ENCODE assay signal across 10 cellular contexts in genomic region chr17:6936370-6937028, GRCh38. TPM values are rescaled to one million over a fixed set of nuclear protein-coding genes. Genes with fewer than 3 reads are reported as not detected.
DNase-seq lines count a peak whose midpoint lies in the region; ATAC-seq and TF ChIP-seq lines count a peak whose summit lies in the region.
"Had no signal": no experiment of that assay in that cellular context is flagged by ENCODE, and none has a peak within 500 bp of the region (broad histone marks: within the 10 kb centered on the region; RNA-seq: fewer than 3 reads in every experiment).

No MANE protein-coding gene starts in this region.

- H3K4me3 Mint-ChIP-seq in activated T-cell treated with anti-CD3 and anti-CD28 coated beads, Interleukin-2, amount 50 U/mL, for 24 hours, result peak overlapping the region; percentile 50
- peak overlapping the region; percentile 51 for H3K4me3 Mint-ChIP-seq in activated naive CD8-positive, alpha-beta T cell treated with anti-CD3 and anti-CD28 coated beads, Interleukin-2, amount 50 U/mL, for 24 hours

- in situ Hi-C loops in HAP-1 (cut with MboI; ENCODE audit: low sequenced_read_pairs), result no loop called here

- H3K27ac Mint-ChIP-seq in activated T-cell treated with anti-CD3 and anti-CD28 coated beads, Interleukin-2, amount 50 U/mL, for 24 hours, result peak overlapping the region; percentile 27
- H3K27ac Mint-ChIP-seq in activated naive CD8-positive, alpha-beta T cell treated with anti-CD3 and anti-CD28 coated beads, Interleukin-2, amount 50 U/mL, for 24 hours, result no peak overlapping the region

- no peaks in the 10 kb centered on the region for H3K36me3 Mint-ChIP-seq in activated T-cell treated with anti-CD3 and anti-CD28 coated beads, Interleukin-2, amount 50 U/mL, for 24 hours (ENCODE audit: low read depth)
- H3K36me3 Mint-ChIP-seq in activated naive CD8-positive, alpha-beta T cell treated with anti-CD3 and anti-CD28 coated beads, Interleukin-2, amount 50 U/mL, for 24 hours (ENCODE audit: low read depth), result peaks cover 4% of the 10 kb centered on the region

- H3K27ac ChIP-seq in iPS-18a (ENCODE audit: low read length) (no peak overlapping the region), thoracic aorta (peak overlapping the region in 1 of 2 donors; percentile 60)
- H3K27ac ChIP-seq: BLaER1 treated with 17β-estradiol and CSF1 and Interleukin-3, amounts not matched to agents 10 nM and 100 nM had no signal

- no peak for TF ChIP-seq CTCF in thoracic aorta (IDR thresholded peaks at IDR 0.05)

- no peaks in the 10 kb centered on the region for H3K27me3 Mint-ChIP-seq in activated T-cell treated with anti-CD3 and anti-CD28 coated beads, Interleukin-2, amount 50 U/mL, for 24 hours
- H3K27me3 Mint-ChIP-seq in activated naive CD8-positive, alpha-beta T cell treated with anti-CD3 and anti-CD28 coated beads, Interleukin-2, amount 50 U/mL, for 24 hours, result no peaks in the 10 kb centered on the region

- no peaks in the 10 kb centered on the region for H3K36me3 ChIP-seq in iPS-18a (ENCODE audit: control insufficient read depth, low read depth, low read length)
- no peaks in the 10 kb centered on the region for H3K36me3 ChIP-seq in thoracic aorta
- H3K36me3 ChIP-seq in HAP-1 (replicated peaks), result no peaks in the 10 kb centered on the region
- H3K36me3 ChIP-seq: MG63 had no signal

- DNase-seq in activated T-cell treated with anti-CD3 and anti-CD28 coated beads, Interleukin-2, amount 50 U/mL, for 24 hours, result no peak
- no peak for DNase-seq in activated T-cell treated with anti-CD3 and anti-CD28 coated beads, Interleukin-2, amount 50 U/mL, for 1 hour
- no peak for DNase-seq in activated naive CD8-positive, alpha-beta T cell treated with anti-CD3 and anti-CD28 coated beads, Interleukin-2, amount 50 U/mL, for 24 hours
- DNase-seq in thoracic aorta (ENCODE audit: low spot score), result no peak
- no peak for DNase-seq in Kasumi-1 (lab: John Stamatoyannopoulos, UW)
- DNase-seq in epidermal melanocyte (ENCODE audit: insufficient read length, low spot score), result no peak
- DNase-seq in HAP-1 (ENCODE audit: low spot score in 2 of 2), result no peak
- DNase-seq: MG63 had no signal

- H3K4me1 ChIP-seq in iPS-18a (ENCODE audit: control insufficient read depth, low read depth, low read length) (no peaks in the 10 kb centered on the region), thoracic aorta (ENCODE audit: control insufficient read depth in 1 of 2, low read depth in 2 of 2) (no peaks in the 10 kb centered on the region), HAP-1 (no peaks in the 10 kb centered on the region)

- peak overlapping the region; percentile 22 for H3K9ac ChIP-seq in iPS-18a (ENCODE audit: low read length)
- H3K9ac ChIP-seq: BLaER1 treated with 17β-estradiol and CSF1 and Interleukin-3, amounts not matched to agents 10 nM and 100 nM had no signal

- H3K9me3 ChIP-seq in iPS-18a (ENCODE audit: control insufficient read depth, low read depth, low read length) (no peaks in the 10 kb centered on the region), thoracic aorta (no peaks in the 10 kb centered on the region), HAP-1 (no peaks in the 10 kb centered on the region)
- H3K9me3 ChIP-seq: MG63 had no signal

- H3K9me3 Mint-ChIP-seq in activated T-cell treated with anti-CD3 and anti-CD28 coated beads, Interleukin-2, amount 50 U/mL, for 24 hours, result no peaks in the 10 kb centered on the region
- H3K9me3 Mint-ChIP-seq in activated naive CD8-positive, alpha-beta T cell treated with anti-CD3 and anti-CD28 coated beads, Interleukin-2, amount 50 U/mL, for 24 hours, result peaks cover 6% of the 10 kb centered on the region

- no peaks in the 10 kb centered on the region for H3K27me3 ChIP-seq in iPS-18a (ENCODE audit: control insufficient read depth, insufficient read depth, low read length)
- no peaks in the 10 kb centered on the region for H3K27me3 ChIP-seq in thoracic aorta (replicated peaks; ENCODE audit: insufficient read depth)
- H3K27me3 ChIP-seq in HAP-1 (ENCODE audit: low read depth), result no peaks in the 10 kb centered on the region
- H3K27me3 ChIP-seq: BLaER1 treated with 17β-estradiol and CSF1 and Interleukin-3, amounts not matched to agents 10 nM and 100 nM; MG63 had no signal

- H3K4me3 ChIP-seq in iPS-18a (ENCODE audit: low read length) (peak overlapping the region; percentile 31), thoracic aorta (peak overlapping the region; percentile 69), HAP-1 (no peak overlapping the region)
- H3K4me3 ChIP-seq: BLaER1 treated with 17β-estradiol and CSF1 and Interleukin-3, amounts not matched to agents 10 nM and 100 nM; MG63 had no signal

- peak; percentile 28 for ATAC-seq in activated naive CD8-positive, alpha-beta T cell treated with anti-CD3 and anti-CD28 coated beads, Interleukin-2, amount 50 U/mL, for 24 hours
- peak; percentile 71 for ATAC-seq in thoracic aorta (ENCODE audit: insufficient number of reproducible peaks, low FRiP score, low read depth)

- peaks cover 4% of the 10 kb centered on the region for H3K4me1 Mint-ChIP-seq in activated T-cell treated with anti-CD3 and anti-CD28 coated beads, Interleukin-2, amount 50 U/mL, for 24 hours (ENCODE audit: low read depth)
- peaks cover 8% of the 10 kb centered on the region for H3K4me1 Mint-ChIP-seq in activated naive CD8-positive, alpha-beta T cell treated with anti-CD3 and anti-CD28 coated beads, Interleukin-2, amount 50 U/mL, for 24 hours

RNA-seq across cellular contexts. Expression of gene ALOX12, which starts 59.4 kb away (rescaled TPM):
- not detected for total RNA-seq in thoracic aorta
